4 cellular contexts compared by ENCODE assay signal in genomic region chr11:105793092-105793491, GRCh38.
TF ChIP-seq lines count a peak whose summit lies in the region.

No MANE protein-coding gene starts in this region.

TF ChIP-seq in SK-N-SH, 30 proteins besides CTCF, POLR2A, EP300 and RAD21 (continued from another document):
- TF ChIP-seq, protein P1, sequence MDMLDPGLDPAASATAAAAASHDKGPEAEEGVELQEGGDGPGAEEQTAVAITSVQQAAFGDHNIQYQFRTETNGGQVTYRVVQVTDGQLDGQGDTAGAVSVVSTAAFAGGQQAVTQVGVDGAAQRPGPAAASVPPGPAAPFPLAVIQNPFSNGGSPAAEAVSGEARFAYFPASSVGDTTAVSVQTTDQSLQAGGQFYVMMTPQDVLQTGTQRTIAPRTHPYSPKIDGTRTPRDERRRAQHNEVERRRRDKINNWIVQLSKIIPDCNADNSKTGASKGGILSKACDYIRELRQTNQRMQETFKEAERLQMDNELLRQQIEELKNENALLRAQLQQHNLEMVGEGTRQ (IDR thresholded peaks at IDR 0.05; ENCODE audit: borderline replicate concordance, low read depth, low read length), result no peak
- 0 out of 2 replicates have a peak, but pooled peaks have one; percentile 11 for TF ChIP-seq REST (IDR thresholded peaks at IDR 0.05; ENCODE audit: low read depth, low read length)
- TF ChIP-seq, protein P2, sequence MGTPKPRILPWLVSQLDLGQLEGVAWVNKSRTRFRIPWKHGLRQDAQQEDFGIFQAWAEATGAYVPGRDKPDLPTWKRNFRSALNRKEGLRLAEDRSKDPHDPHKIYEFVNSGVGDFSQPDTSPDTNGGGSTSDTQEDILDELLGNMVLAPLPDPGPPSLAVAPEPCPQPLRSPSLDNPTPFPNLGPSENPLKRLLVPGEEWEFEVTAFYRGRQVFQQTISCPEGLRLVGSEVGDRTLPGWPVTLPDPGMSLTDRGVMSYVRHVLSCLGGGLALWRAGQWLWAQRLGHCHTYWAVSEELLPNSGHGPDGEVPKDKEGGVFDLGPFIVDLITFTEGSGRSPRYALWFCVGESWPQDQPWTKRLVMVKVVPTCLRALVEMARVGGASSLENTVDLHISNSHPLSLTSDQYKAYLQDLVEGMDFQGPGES (IDR thresholded peaks at IDR 0.05; ENCODE audit: low read depth, low read length), result no peak

TF ChIP-seq in SK-N-SH treated with all-trans-retinoic acid at 6 μM for 48 hours, 23 proteins besides CTCF, POLR2A, EP300 and RAD21:
- TF ChIP-seq TSHZ2 (CRISPR knock-in tag; IDR thresholded peaks at IDR 0.05) (no peak), BACH2 (CRISPR knock-in tag; IDR thresholded peaks at IDR 0.05; ENCODE audit: borderline replicate concordance) (no peak), ESRRG (CRISPR knock-in tag; IDR thresholded peaks at IDR 0.05) (no peak)
TF ChIP-seq in SK-N-SH treated with all-trans-retinoic acid at 6 μM for 48 hours: peak in this region for 0.

TF ChIP-seq in HCT116, 20 proteins besides CTCF, POLR2A, EP300 and RAD21:
- peak; percentile 18; the same call in 1 of the 2 replicates for TF ChIP-seq REST (IDR thresholded peaks at IDR 0.05; ENCODE audit: low read depth)
- no peak for TF ChIP-seq CBX3 (IDR thresholded peaks at IDR 0.05; ENCODE audit: low read depth)
- TF ChIP-seq, protein P3, sequence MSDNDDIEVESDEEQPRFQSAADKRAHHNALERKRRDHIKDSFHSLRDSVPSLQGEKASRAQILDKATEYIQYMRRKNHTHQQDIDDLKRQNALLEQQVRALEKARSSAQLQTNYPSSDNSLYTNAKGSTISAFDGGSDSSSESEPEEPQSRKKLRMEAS (IDR thresholded peaks at IDR 0.05), result no peak
- no peak for TF ChIP-seq ZFX (IDR thresholded peaks at IDR 0.05)

TF ChIP-seq in Ishikawa, 13 proteins besides CTCF, POLR2A, EP300 and RAD21:
- TF ChIP-seq REST (IDR thresholded peaks at IDR 0.05; ENCODE audit: low read depth) (peak; percentile 60; the same call in 1 of the 2 replicates), CREB1 (IDR thresholded peaks at IDR 0.05; ENCODE audit: low read depth) (no peak)
TF ChIP-seq in Ishikawa: peak in this region for 1.
